ENCODE assay signal across 19 cellular contexts in genomic region chr15:70260096-70260495, GRCh38.
DNase-seq lines count a peak whose midpoint lies in the region; TF ChIP-seq lines count a peak whose summit lies in the region.
"Had no signal": no experiment of that assay in that cellular context is flagged by ENCODE, and none has a peak within 500 bp of the region (broad histone marks: within the 10 kb centered on the region; RNA-seq: fewer than 3 reads in every experiment).

No MANE protein-coding gene starts in this region.

- H2AFZ ChIP-seq in OCI-LY1 (ENCODE audit: low read length), result no peak overlapping the region

- H3K27me3 Mint-ChIP-seq in dendritic cell treated with granulocyte-macrophage colony-stimulating factor and Interleukin-4, amounts not matched to agents 40 ng/mL and 50 ng/mL, for 4 days, result peaks cover 49% of the 10 kb centered on the region
- H3K27me3 Mint-ChIP-seq in endodermal cell (ENCODE audit: insufficient read depth), result peaks cover 21% of the 10 kb centered on the region

- no peaks in the 10 kb centered on the region for H3K79me2 ChIP-seq in OCI-LY1 (ENCODE audit: insufficient read depth, low read length)

- no peaks in the 10 kb centered on the region for H3K36me3 Mint-ChIP-seq in dendritic cell treated with granulocyte-macrophage colony-stimulating factor and Interleukin-4, amounts not matched to agents 40 ng/mL and 50 ng/mL, for 4 days (ENCODE audit: low read depth)
- no peaks in the 10 kb centered on the region for H3K36me3 Mint-ChIP-seq in endodermal cell (ENCODE audit: low read depth)

- 93 to 100% methylated on average over 3 of the region's 3 CpGs for WGBS in endodermal cell (ENCODE audit: insufficient coverage in 1 of 2, insufficient read length in 1 of 2), 2 experiments

- no peaks in the 10 kb centered on the region for H3K9me3 Mint-ChIP-seq in dendritic cell treated with granulocyte-macrophage colony-stimulating factor and Interleukin-4, amounts not matched to agents 40 ng/mL and 50 ng/mL, for 4 days
- no peaks in the 10 kb centered on the region for H3K9me3 Mint-ChIP-seq in endodermal cell

- H3K9me2 ChIP-seq in OCI-LY1 (ENCODE audit: low read depth, low read length), result no peaks in the 10 kb centered on the region

- H4K20me1 ChIP-seq in OCI-LY1 (ENCODE audit: insufficient read depth, low read length), result no peaks in the 10 kb centered on the region

- intact Hi-C loops in dendritic cell treated with granulocyte-macrophage colony-stimulating factor and Interleukin-4, amounts not matched to agents 40 ng/mL and 50 ng/mL, for 4 days (cut with micrococcal nuclease), result loop anchor here (5.0 to 10.0 kb wide), 5 partner anchors 65 to 795 kb away; partner anchors contain the start of gene TLE3

- H3K9ac ChIP-seq in OCI-LY1 (ENCODE audit: low read length), result no peak overlapping the region
- no peak overlapping the region for H3K9ac ChIP-seq in endodermal cell (ENCODE audit: extremely low read depth, low read length, poor library complexity, severe bottlenecking)

- peak; percentile 40 for DNase-seq in stimulated activated CD4-positive, alpha-beta T cell treated with anti-CD3 and anti-CD28 coated beads, Interleukin-15, amount 100 ng/mL, for 24 hours
- no peak for DNase-seq in stimulated activated CD4-positive, alpha-beta T cell treated with anti-CD3 and anti-CD28 coated beads, Interleukin-4, amount 100 ng/mL, for 4 hours
- DNase-seq in endodermal cell (no peak), GM03348 (ENCODE audit: low spot score) (no peak), DMS153 (lab: John Stamatoyannopoulos, UW) (no peak), NCI-H446 (lab: John Stamatoyannopoulos, UW) (no peak)
- DNase-seq: activated effector memory CD4-positive, alpha-beta T cell treated with Interleukin-2 at 50 U/mL for 16 hours; GF-D8; left lung; NCI-H1105 treated with DMSO at 0.1 percent for 48 hours; NCI-H2171; NCI-H748 treated with DMSO at 0.1 percent for 48 hours; occipital lobe; right lobe of liver had no signal

- peak overlapping the region; percentile 23 for H3K27ac Mint-ChIP-seq in dendritic cell treated with granulocyte-macrophage colony-stimulating factor and Interleukin-4, amounts not matched to agents 40 ng/mL and 50 ng/mL, for 4 days
- no peak overlapping the region for H3K27ac Mint-ChIP-seq in endodermal cell

- H3K9me3 ChIP-seq in OCI-LY1 (ENCODE audit: low read length) (no peaks in the 10 kb centered on the region), endodermal cell (ENCODE audit: control insufficient read depth, low read length) (no peaks in the 10 kb centered on the region)
- H3K9me3 ChIP-seq: esophagus muscularis mucosa, left lung, right lobe of liver had no signal

- H3K27me3 ChIP-seq in OCI-LY1 (ENCODE audit: insufficient read depth, low read length) (no peaks in the 10 kb centered on the region), endodermal cell (ENCODE audit: control insufficient read depth, insufficient read depth, low read length, poor library complexity, severe bottlenecking) (no peaks in the 10 kb centered on the region)
- H3K27me3 ChIP-seq: esophagus muscularis mucosa, left lung, right lobe of liver had no signal

- peaks cover 91% of the 10 kb centered on the region for H3K4me1 Mint-ChIP-seq in dendritic cell treated with granulocyte-macrophage colony-stimulating factor and Interleukin-4, amounts not matched to agents 40 ng/mL and 50 ng/mL, for 4 days (ENCODE audit: low read depth)
- H3K4me1 Mint-ChIP-seq in endodermal cell, result peaks cover 10% of the 10 kb centered on the region

- no peak overlapping the region for H3K4me3 Mint-ChIP-seq in dendritic cell treated with granulocyte-macrophage colony-stimulating factor and Interleukin-4, amounts not matched to agents 40 ng/mL and 50 ng/mL, for 4 days
- no peak overlapping the region for H3K4me3 Mint-ChIP-seq in endodermal cell

- no peaks in the 10 kb centered on the region for H3K36me3 ChIP-seq in OCI-LY1 (ENCODE audit: insufficient read depth, low read length)
- H3K36me3 ChIP-seq in endodermal cell (ENCODE audit: control insufficient read depth, insufficient read depth, low read length), result no peaks in the 10 kb centered on the region
- H3K36me3 ChIP-seq: esophagus muscularis mucosa, left lung, right lobe of liver had no signal

- H3K27ac ChIP-seq in OCI-LY1 (ENCODE audit: low read depth, low read length, poor library complexity, severe bottlenecking) (peak overlapping the region; percentile 11), endodermal cell (ENCODE audit: low read depth, low read length) (no peak overlapping the region)
- H3K27ac ChIP-seq: esophagus muscularis mucosa, left lung, right lobe of liver, SK-N-MC had no signal

- H3K4me3 ChIP-seq in OCI-LY1 (ENCODE audit: low read depth, low read length, poor library complexity, severe bottlenecking) (no peak overlapping the region), endodermal cell (ENCODE audit: low read length) (no peak overlapping the region)
- H3K4me3 ChIP-seq: esophagus muscularis mucosa, K562, left lung, right lobe of liver, SK-N-MC had no signal

- H3K4me1 ChIP-seq in OCI-LY1 (ENCODE audit: insufficient read depth, low read length, severe bottlenecking), result peaks cover 61% of the 10 kb centered on the region
- H3K4me1 ChIP-seq in endodermal cell (ENCODE audit: control insufficient read depth, insufficient read depth, low read length), result no peaks in the 10 kb centered on the region
- H3K4me1 ChIP-seq: right lobe of liver had no signal

- peak; percentile 4; the same call in 1 of the 2 replicates for TF ChIP-seq CTCF in OCI-LY1 (IDR thresholded peaks at IDR 0.05; ENCODE audit: low read length)
- TF ChIP-seq CTCF in endodermal cell (conservative IDR thresholded peaks at IDR 0.05), result no peak

- H3F3A ChIP-seq in OCI-LY1 (ENCODE audit: insufficient read depth, low read length), result no peaks in the 10 kb centered on the region

- no peak overlapping the region for H3K4me2 ChIP-seq in OCI-LY1 (ENCODE audit: low read length)
